In the genomic region with DNA sequence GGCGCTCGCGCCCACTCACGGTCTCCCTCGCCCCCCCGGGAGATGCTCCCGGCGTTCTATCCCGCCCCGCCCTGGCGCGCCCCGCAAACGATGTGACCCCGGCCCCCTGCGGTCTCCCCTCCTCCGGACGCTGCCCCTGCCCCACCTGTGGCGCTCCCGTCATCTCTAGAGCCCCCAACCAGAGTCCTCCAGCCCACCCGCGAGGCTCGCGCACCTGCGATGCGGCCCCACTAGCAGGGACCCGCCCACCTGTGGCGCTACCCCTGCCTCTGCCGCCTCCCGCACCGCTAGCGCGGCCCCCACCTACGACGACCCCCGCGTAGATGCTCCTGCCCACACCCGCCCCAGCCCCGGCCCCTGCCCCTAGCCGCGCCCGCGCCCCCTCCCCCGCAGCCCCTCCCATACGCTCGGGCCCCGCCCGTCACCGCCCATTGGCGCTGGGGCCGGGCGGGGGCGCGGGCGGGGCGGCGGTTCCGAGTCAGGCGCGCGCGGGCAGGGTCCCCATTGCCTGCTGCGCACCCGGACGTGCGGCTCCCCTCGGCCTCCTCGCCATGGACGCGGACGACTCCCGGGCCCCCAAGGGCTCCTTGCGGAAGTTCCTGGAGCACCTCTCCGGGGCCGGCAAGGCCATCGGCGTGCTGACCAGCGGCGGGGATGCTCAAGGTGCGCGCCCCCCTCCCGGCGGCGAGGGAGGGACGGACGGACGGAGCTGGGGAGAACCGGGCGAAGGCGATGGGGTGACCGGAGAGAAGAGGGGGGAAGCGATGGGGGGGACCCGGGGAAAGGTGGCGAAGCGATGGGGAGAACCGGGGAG, we compare ENCODE assay signal across 8 cellular contexts. TPM values are rescaled to one million over a fixed set of nuclear protein-coding genes. Genes with fewer than 3 reads are reported as not detected.
A peak's percentile ranks its signal among the peaks of the same experiment; 100 is the strongest.
DNase-seq lines count a peak whose midpoint lies in the region; ATAC-seq, FAIRE-seq and TF ChIP-seq lines count a peak whose summit lies in the region.

A gene (plus strand): TSS at position 504 of the 814 bp plus-strand sequence. CDS start 48 bp downstream, at position 552.

- peak within 1 kb of the TSS; percentile 84 to 98 (median 92) for H3K9ac ChIP-seq in BLaER1 treated with 17β-estradiol and CSF1 and Interleukin-3, amounts not matched to agents 10 nM and 100 nM

- peak within 1 kb of the TSS; percentile 88 to 95 (median 94) for H3K4me2 ChIP-seq in BLaER1 treated with 17β-estradiol and CSF1 and Interleukin-3, amounts not matched to agents 10 nM and 100 nM

- H3K4me3 ChIP-seq in BLaER1 treated with 17β-estradiol and CSF1 and Interleukin-3, amounts not matched to agents 10 nM and 100 nM: peak within 1 kb of the TSS; percentile 84 to 100 (median 98)
- peak within 1 kb of the TSS; percentile 84 for H3K4me3 ChIP-seq in bronchial epithelial cell (ENCODE audit: low read depth, low read length)

- FAIRE-seq in bronchial epithelial cell (lab: Jason Lieb, UNC): no peak

- DNase-seq in GM19240 (ENCODE audit: insufficient read length, low spot score) (peak; percentile 33), UCSD-AML1 (lab: John Stamatoyannopoulos, UW; ENCODE audit: unreplicated experiment) (peak; percentile 71), bronchial epithelial cell (ENCODE audit: low read depth) (no peak), NCI-H2029 treated with DMSO at 0.1 percent for 48 hours (lab: John Stamatoyannopoulos, UW) (no peak)
- peak; percentile 69 for DNase-seq in stimulated activated CD4-positive, alpha-beta T cell treated with anti-CD3 and anti-CD28 coated beads, Interleukin-2, amount 100 ng/mL, for 4 hours (ENCODE audit: low read depth)

- peak; percentile 50 for ATAC-seq in HG03460 (IDR thresholded peaks at IDR 0.05; ENCODE audit: unreplicated experiment)

- peaks cover 8 to 31% (median 28%) of the 10 kb centered on the region in 11 experiments; a peak in 21 of 22 replicates for H3K36me3 ChIP-seq in BLaER1 treated with 17β-estradiol and CSF1 and Interleukin-3, amounts not matched to agents 10 nM and 100 nM
- H3K36me3 ChIP-seq in bronchial epithelial cell (ENCODE audit: control insufficient read depth, insufficient read depth, low read length): peaks cover 4% of the 10 kb centered on the region

- H4K20me1 ChIP-seq in BLaER1 treated with 17β-estradiol and CSF1 and Interleukin-3, amounts not matched to agents 10 nM and 100 nM: peaks cover 8 to 66% (median 50%) of the 10 kb centered on the region in 11 experiments; a peak in 21 of 22 replicates

- TF ChIP-seq CTCF in bronchial epithelial cell (IDR thresholded peaks at IDR 0.05; ENCODE audit: insufficient read depth, low read length, severe bottlenecking): no peak

- no peaks in the 10 kb centered on the region for H3K9me3 ChIP-seq in BLaER1 treated with 17β-estradiol and CSF1 and Interleukin-3, amounts not matched to agents 10 nM and 100 nM (replicated peaks in 1 of 11)

- peaks cover 31 to 67% (median 63%) of the 10 kb centered on the region in 10 experiments for H3K4me1 ChIP-seq in BLaER1 treated with 17β-estradiol and CSF1 and Interleukin-3, amounts not matched to agents 10 nM and 100 nM

- peak within 1 kb of the TSS; percentile 63 to 98 (median 94); a peak in 21 of 22 replicates for H3K27ac ChIP-seq in BLaER1 treated with 17β-estradiol and CSF1 and Interleukin-3, amounts not matched to agents 10 nM and 100 nM
- H3K27ac ChIP-seq in layer of hippocampus (ENCODE audit: low read depth, low read length): peak within 1 kb of the TSS; percentile 68

- peaks cover 12 to 26% (median 17%) of the 10 kb centered on the region in 11 experiments; a peak in 21 of 22 replicates for H3K27me3 ChIP-seq in BLaER1 treated with 17β-estradiol and CSF1 and Interleukin-3, amounts not matched to agents 10 nM and 100 nM
- H3K27me3 ChIP-seq in bronchial epithelial cell (ENCODE audit: control insufficient read depth, insufficient read depth, low read length): no peaks in the 10 kb centered on the region
- H3K27me3 ChIP-seq in layer of hippocampus (ENCODE audit: control insufficient read depth, insufficient read depth, low read length): peaks cover 4% of the 10 kb centered on the region

RNA-seq across cellular contexts. Expression of the gene that starts here (rescaled TPM):
- 188 and 196 TPM in 2 replicates for total RNA-seq in bronchial epithelial cell

Comparison
In these comparisons a context has a peak if more than half of its experiments do, and no peak if none do; other contexts are left out.
1. DNase-seq: peak in GM19240 (single experiment), UCSD-AML1 (single experiment) and stimulated activated CD4-positive, alpha-beta T cell treated with anti-CD3 and anti-CD28 coated beads, Interleukin-2, amount 100 ng/mL, for 4 hours (single experiment); none in bronchial epithelial cell (single experiment) and NCI-H2029 treated with DMSO at 0.1 percent for 48 hours (single experiment).